In genomic region chrX:20263474-20263873, GRCh38 we compare ENCODE assay signal across 10 cellular contexts. TPM values are rescaled to one million over a fixed set of nuclear protein-coding genes. Genes with fewer than 3 reads are reported as not detected.
A peak's percentile ranks its signal among the peaks of the same experiment; 100 is the strongest.
DNase-seq lines count a peak whose midpoint lies in the region; ATAC-seq and TF ChIP-seq lines count a peak whose summit lies in the region.
"Had no signal": no experiment of that assay in that cellular context is flagged by ENCODE, and none has a peak within 500 bp of the region (broad histone marks: within the 10 kb centered on the region; RNA-seq: fewer than 3 reads in every experiment).

No MANE protein-coding gene starts in this region.

- no peak overlapping the region for H2AFZ ChIP-seq in HCT116 (ENCODE audit: low read depth, low read length, poor library complexity, severe bottlenecking)

- H3K9me3 Mint-ChIP-seq in activated CD4-positive, alpha-beta memory T cell treated with anti-CD3 and anti-CD28 coated beads for 36 hours, result no peaks in the 10 kb centered on the region
- H3K9me3 Mint-ChIP-seq in WTC11, result no peaks in the 10 kb centered on the region

- peaks cover 41% of the 10 kb centered on the region for H3K4me1 Mint-ChIP-seq in activated CD4-positive, alpha-beta memory T cell treated with anti-CD3 and anti-CD28 coated beads for 36 hours (ENCODE audit: low read depth)
- peaks cover 15% of the 10 kb centered on the region for H3K4me1 Mint-ChIP-seq in WTC11

- POLR2A ChIA-PET in HCT116 (lab: Charles Lee) (no interaction called here), WTC11 (lab: Charles Lee) (no interaction called here)
- POLR2A ChIA-PET in activated CD4-positive, alpha-beta memory T cell treated with anti-CD3 and anti-CD28 coated beads for 36 hours (lab: Charles Lee), result no interaction called here

- H3K4me3 ChIP-seq in HCT116 (replicated peaks in 1 of 2; ENCODE audit: low read depth in 1 of 2, low read length in 2 of 2), result no peak overlapping the region
- H3K4me3 ChIP-seq in vagina, result no peak overlapping the region

- peak overlapping the region; percentile 45 for H3K4me3 Mint-ChIP-seq in activated CD4-positive, alpha-beta memory T cell treated with anti-CD3 and anti-CD28 coated beads for 36 hours
- H3K4me3 Mint-ChIP-seq in WTC11, result no peak overlapping the region

- 0 out of 2 replicates have a peak, but pooled peaks cover 4% of the 10 kb centered on the region for H4K20me1 ChIP-seq in HCT116 (ENCODE audit: insufficient read depth)

- H3K27me3 ChIP-seq in HCT116 (ENCODE audit: insufficient read depth, low read length) (no peaks in the 10 kb centered on the region), vagina (no peaks in the 10 kb centered on the region)

- peak; percentile 16 for DNase-seq in COLO829 (ENCODE audit: low spot score)
- no peak for DNase-seq in HCT116 (ENCODE audit: low read depth, low spot score)
- DNase-seq in activated CD4-positive, alpha-beta memory T cell treated with anti-CD3 and anti-CD28 coated beads for 36 hours, result no peak
- DNase-seq in lung microvascular endothelial cell (ENCODE audit: low read depth in 2 of 2), result peak; percentile 8 to 35
- DNase-seq in GF-D8 (lab: John Stamatoyannopoulos, UW), result no peak
- DNase-seq in vagina (ENCODE audit: extremely low spot score in 2 of 2), result no peak
- DNase-seq in WTC11 (ENCODE audit: low spot score), result no peak
- DNase-seq in activated CD4-positive, alpha-beta T cell treated with anti-CD3 and anti-CD28 coated beads for 1 hour, result no peak
- DNase-seq: NCI-H524; stimulated activated CD4-positive, alpha-beta T cell treated with anti-CD3 and anti-CD28 coated beads, Interleukin-4, amount 100 ng/mL, for 24 hours had no signal

- H3K9me3 ChIP-seq in HCT116 (ENCODE audit: control insufficient read depth in 1 of 2, insufficient read depth in 1 of 2, low read depth in 1 of 2, low read length in 2 of 2), result no peaks in the 10 kb centered on the region
- no peaks in the 10 kb centered on the region for H3K9me3 ChIP-seq in vagina

- ATAC-seq in HCT116, result no peak
- no peak for ATAC-seq in WTC11

- H3K27me3 Mint-ChIP-seq in activated CD4-positive, alpha-beta memory T cell treated with anti-CD3 and anti-CD28 coated beads for 36 hours, result no peaks in the 10 kb centered on the region
- peaks cover 7% of the 10 kb centered on the region for H3K27me3 Mint-ChIP-seq in WTC11 (ENCODE audit: low read depth)

- H3K36me3 ChIP-seq in HCT116 (ENCODE audit: control insufficient read depth in 1 of 2, insufficient read depth in 2 of 2, low read length in 2 of 2) (no peaks in the 10 kb centered on the region), vagina (no peaks in the 10 kb centered on the region)

- no peak for TF ChIP-seq RAD21 in HCT116 (IDR thresholded peaks at IDR 0.05; ENCODE audit: low read depth)

- intact Hi-C loops in HCT116 (cut with micrococcal nuclease) (no loop called here), vagina (cut with DNase I) (no loop called here)
- intact Hi-C loops in activated CD4-positive, alpha-beta memory T cell treated with anti-CD3 and anti-CD28 coated beads for 36 hours (cut with micrococcal nuclease), result no loop called here

- H3K9me2 ChIP-seq in HCT116 (ENCODE audit: insufficient read depth), result no peaks in the 10 kb centered on the region

- RAD21 ChIA-PET in HCT116 (lab: Charles Lee; ENCODE audit: low non-redundant PET in 1 of 2, low total read pairs in 2 of 2, uncharacterized antibody in 2 of 2, unreplicated experiment in 2 of 2), result no interaction called here

- H3K4me2 ChIP-seq in HCT116 (ENCODE audit: low read length), result peak overlapping the region; percentile 14; the same call in 1 of the 2 replicates

- H3K4me1 ChIP-seq in HCT116 (ENCODE audit: control insufficient read depth in 1 of 2, insufficient read depth in 2 of 2, low read length in 2 of 2) (peaks cover 4 to 19% of the 10 kb centered on the region in 2 experiments), vagina (no peaks in the 10 kb centered on the region)

- TF ChIP-seq CTCF in HCT116 (IDR thresholded peaks at IDR 0.05 in 2 of 3, conservative IDR thresholded peaks at IDR 0.05 in 1 of 3; ENCODE audit: borderline replicate concordance in 1 of 3, insufficient read depth in 1 of 3, low read depth in 2 of 3, low read length in 2 of 3) (no peak), vagina (IDR thresholded peaks at IDR 0.05) (no peak), WTC11 (IDR thresholded peaks at IDR 0.05) (no peak)

- peaks cover 73% of the 10 kb centered on the region for H3K79me2 ChIP-seq in HCT116 (ENCODE audit: insufficient read depth, low read length)

- H3K9ac ChIP-seq in HCT116 (ENCODE audit: low read length), result no peak overlapping the region

- CTCF ChIA-PET in HCT116 (lab: Charles Lee) (no interaction called here), WTC11 (lab: Charles Lee) (no interaction called here)
- CTCF ChIA-PET in activated CD4-positive, alpha-beta memory T cell treated with anti-CD3 and anti-CD28 coated beads for 36 hours (lab: Charles Lee), result interaction anchor here (0.8 kb wide), 1 partner anchor 27 kb away, joined by 3 read pairs; no protein-coding TSS in a partner anchor

- H3K36me3 Mint-ChIP-seq in activated CD4-positive, alpha-beta memory T cell treated with anti-CD3 and anti-CD28 coated beads for 36 hours, result no peaks in the 10 kb centered on the region
- no peaks in the 10 kb centered on the region for H3K36me3 Mint-ChIP-seq in WTC11

- peak overlapping the region; percentile 82 for H3K27ac Mint-ChIP-seq in activated CD4-positive, alpha-beta memory T cell treated with anti-CD3 and anti-CD28 coated beads for 36 hours
- no peak overlapping the region for H3K27ac Mint-ChIP-seq in WTC11

- TF ChIP-seq POLR2A in HCT116 (IDR thresholded peaks at IDR 0.05; ENCODE audit: borderline replicate concordance, extremely low read depth, insufficient read depth, insufficient read length), result no peak
- no peak for TF ChIP-seq POLR2A in vagina (IDR thresholded peaks at IDR 0.05)

- no TSS peak for BruUV-seq in HCT116 (replicated peaks; lab: Mats Ljungman, UMichigan)

- H3K27ac ChIP-seq in HCT116 (ENCODE audit: low read depth, low read length) (no peak overlapping the region), vagina (no peak overlapping the region)

TF ChIP-seq in HCT116, 20 proteins besides CTCF, POLR2A, EP300 and RAD21 (continues in another document):
- TF ChIP-seq ZNF274 (IDR thresholded peaks at IDR 0.05; ENCODE audit: low read depth, low read length) (no peak), ELF1 (IDR thresholded peaks at IDR 0.05; ENCODE audit: borderline replicate concordance, low read depth) (no peak), CEBPB (IDR thresholded peaks at IDR 0.05; ENCODE audit: low read depth) (no peak), MAX (IDR thresholded peaks at IDR 0.05) (no peak), FOSL1 (IDR thresholded peaks at IDR 0.05; ENCODE audit: low read depth) (no peak), ATF3 (IDR thresholded peaks at IDR 0.05) (no peak)

TF ChIP-seq in WTC11, 78 proteins besides CTCF, POLR2A, EP300 and RAD21:
- TF ChIP-seq ZSCAN18 (CRISPR knock-in tag; IDR thresholded peaks at IDR 0.05) (no peak), NFATC4 (CRISPR knock-in tag; IDR thresholded peaks at IDR 0.05) (no peak)

RNA-seq across cellular contexts. Expression of gene RPS6KA3, which starts 3.2 kb away (rescaled TPM):
- total RNA-seq in HCT116 (2021; ENCODE audit: unreplicated experiment), result 35.5 TPM
- polyA plus RNA-seq in HCT116 (2012), result 14.8 and 15.2 TPM in 2 replicates
- total RNA-seq in activated CD4-positive, alpha-beta memory T cell treated with anti-CD3 and anti-CD28 coated beads for 36 hours, result 10 to 100 TPM; 51.8 to 52.0 TPM
- 63.1 and 74.5 TPM in 2 replicates for total RNA-seq in lung microvascular endothelial cell
- total RNA-seq in vagina, result 22.8 TPM
- total RNA-seq in WTC11 (2021), result 13.7 to 14.6 TPM (median 13.9 TPM) in 3 replicates

Comparison
In these comparisons a context has a peak if more than half of its experiments do, and no peak if none do; other contexts are left out.
1. DNase-seq: peak in COLO829 (single experiment) and lung microvascular endothelial cell (2 of 2); none in HCT116 (single experiment), activated CD4-positive, alpha-beta memory T cell treated with anti-CD3 and anti-CD28 coated beads for 36 hours (single experiment), GF-D8 (single experiment), vagina (0 of 2), WTC11 (single experiment) and activated CD4-positive, alpha-beta T cell treated with anti-CD3 and anti-CD28 coated beads for 1 hour (single experiment).